In genomic region chr2:69615969-69616368, GRCh38 we compare ENCODE assay signal across 12 cellular contexts. TPM values are rescaled to one million over a fixed set of nuclear protein-coding genes. Genes with fewer than 3 reads are reported as not detected.
DNase-seq lines count a peak whose midpoint lies in the region; ATAC-seq, FAIRE-seq and TF ChIP-seq lines count a peak whose summit lies in the region.
"Had no signal": no experiment of that assay in that cellular context is flagged by ENCODE, and none has a peak within 500 bp of the region (broad histone marks: within the 10 kb centered on the region; RNA-seq: fewer than 3 reads in every experiment).

No MANE protein-coding gene starts in this region.

- no peak for TF ChIP-seq EP300 in HepG2 (IDR thresholded peaks at IDR 0.05; ENCODE audit: low read depth in 2 of 2, low read length in 2 of 2)
- no peak for TF ChIP-seq EP300 in HepG2 (CRISPR knock-in tag; IDR thresholded peaks at IDR 0.05; ENCODE audit: borderline replicate concordance)

- peaks cover 49% of the 10 kb centered on the region for H3K36me3 Mint-ChIP-seq in activated naive CD8-positive, alpha-beta T cell treated with anti-CD3 and anti-CD28 coated beads, Interleukin-2, amount 10 ng/mL, durations not matched to agents 7 days and 5 days

- H3K9me3 Mint-ChIP-seq in activated naive CD8-positive, alpha-beta T cell treated with anti-CD3 and anti-CD28 coated beads, Interleukin-2, amount 10 ng/mL, durations not matched to agents 7 days and 5 days, result peaks cover 9% of the 10 kb centered on the region
- H3K9me3 Mint-ChIP-seq: activated T-helper 17 cell treated with anti-CD3 and anti-CD28 coated beads, Interleukin-2, amount 50 U/mL, for 72 hours; GM23338 had no signal

- no peaks in the 10 kb centered on the region for H4K20me1 ChIP-seq in HepG2 (ENCODE audit: insufficient read depth, low read length)

- no TSS peak for BruUV-seq in HepG2 (replicated peaks; lab: Mats Ljungman, UMichigan)

- H3K27ac Mint-ChIP-seq in activated naive CD8-positive, alpha-beta T cell treated with anti-CD3 and anti-CD28 coated beads, Interleukin-2, amount 10 ng/mL, durations not matched to agents 7 days and 5 days, result peak overlapping the region; percentile 3
- H3K27ac Mint-ChIP-seq: GM23338 had no signal

- POLR2A ChIA-PET in HepG2 (lab: Yijun Ruan, JAX), result no interaction called here
- POLR2A ChIA-PET in activated naive CD8-positive, alpha-beta T cell treated with anti-CD3 and anti-CD28 coated beads, Interleukin-2, amount 10 ng/mL, durations not matched to agents 7 days and 5 days (lab: Charles Lee), result interaction anchor here (1.0 kb wide), 1 partner anchor 29 kb away, joined by 3 read pairs; no protein-coding TSS in a partner anchor

- in situ Hi-C loops in HepG2 (cut with HindIII; ENCODE audit: extremely low pct_ligation_motif_present, low pct_unique_long_range_greater_than_20kb), result no loop called here

- no peak overlapping the region for H2AFZ ChIP-seq in HepG2 (ENCODE audit: low read length)
- H2AFZ ChIP-seq: GM23338 had no signal

- no peak overlapping the region for H3K4me2 ChIP-seq in HepG2 (ENCODE audit: low read depth, low read length)
- H3K4me2 ChIP-seq: GM23338 had no signal

- peaks cover 29% of the 10 kb centered on the region for H3K4me1 Mint-ChIP-seq in activated naive CD8-positive, alpha-beta T cell treated with anti-CD3 and anti-CD28 coated beads, Interleukin-2, amount 10 ng/mL, durations not matched to agents 7 days and 5 days
- H3K4me1 Mint-ChIP-seq: GM23338 had no signal

- TF ChIP-seq CTCF in right lobe of liver (IDR thresholded peaks at IDR 0.05), result no peak
- TF ChIP-seq CTCF in HepG2 (CRISPR knock-in tag; IDR thresholded peaks at IDR 0.05), result no peak
- TF ChIP-seq CTCF in uterus (IDR thresholded peaks at IDR 0.05), result no peak

- ATAC-seq in right lobe of liver (peak; percentile 57 to 76 (median 61)), HepG2 (no peak), HG03280 (IDR thresholded peaks at IDR 0.05; ENCODE audit: unreplicated experiment) (peak; percentile 43), GM18502 (IDR thresholded peaks at IDR 0.05; ENCODE audit: poor library complexity, unreplicated experiment) (no peak)
- ATAC-seq in activated naive CD8-positive, alpha-beta T cell treated with anti-CD3 and anti-CD28 coated beads, Interleukin-2, amount 10 ng/mL, durations not matched to agents 7 days and 5 days (ENCODE audit: low read depth), result no peak
- ATAC-seq: GM23338 had no signal

- no peak overlapping the region for H3K4me3 ChIP-seq in right lobe of liver
- no peak overlapping the region for H3K4me3 ChIP-seq in HepG2 (replicated peaks in 1 of 3; ENCODE audit: insufficient read depth in 1 of 3, low read depth in 2 of 3, low read length in 3 of 3)
- no peak overlapping the region for H3K4me3 ChIP-seq in uterus
- H3K4me3 ChIP-seq: GM23338 had no signal

- peak overlapping the region in 1 of 3 donors; percentile 16 for H3K27ac ChIP-seq in right lobe of liver
- no peak overlapping the region for H3K27ac ChIP-seq in HepG2 (ENCODE audit: extremely low read length, insufficient read depth, low read length)
- H3K27ac ChIP-seq in uterus, result peak overlapping the region; percentile 8 to 56
- H3K27ac ChIP-seq in substantia nigra (ENCODE audit: low read depth, low read length, poor library complexity, severe bottlenecking), result no peak overlapping the region

- H3K9me3 ChIP-seq in right lobe of liver (no peaks in the 10 kb centered on the region), HepG2 (ENCODE audit: low read length) (no peaks in the 10 kb centered on the region), uterus (no peaks in the 10 kb centered on the region)

- no peaks in the 10 kb centered on the region for H3K27me3 Mint-ChIP-seq in activated naive CD8-positive, alpha-beta T cell treated with anti-CD3 and anti-CD28 coated beads, Interleukin-2, amount 10 ng/mL, durations not matched to agents 7 days and 5 days
- H3K27me3 Mint-ChIP-seq: activated T-helper 17 cell treated with anti-CD3 and anti-CD28 coated beads, Interleukin-2, amount 50 U/mL, for 72 hours had no signal

- no peak overlapping the region for H3K4me3 Mint-ChIP-seq in activated naive CD8-positive, alpha-beta T cell treated with anti-CD3 and anti-CD28 coated beads, Interleukin-2, amount 10 ng/mL, durations not matched to agents 7 days and 5 days
- H3K4me3 Mint-ChIP-seq: activated T-helper 17 cell treated with anti-CD3 and anti-CD28 coated beads, Interleukin-2, amount 50 U/mL, for 72 hours; GM23338 had no signal

- H3K4me1 ChIP-seq in right lobe of liver (peaks cover 0 to 10% (median 0%) of the 10 kb centered on the region in 4 donors), HepG2 (ENCODE audit: insufficient read depth, low read length) (peaks cover 13% of the 10 kb centered on the region), uterus (peaks cover 10 to 22% of the 10 kb centered on the region in 2 donors)

- no peak for TF ChIP-seq RAD21 in HepG2 (CRISPR knock-in tag; IDR thresholded peaks at IDR 0.05)

- WGBS in right lobe of liver (ENCODE audit: insufficient coverage, low coverage, low lambda C conversion rate, missing lambda C conversion rate), result 37% methylated on average over 4 of the region's 4 CpGs
- 96% methylated on average over 4 of the region's 4 CpGs for WGBS in HepG2 (ENCODE audit: low lambda C conversion rate)

- TF ChIP-seq POLR2A in right lobe of liver (IDR thresholded peaks at IDR 0.05), result no peak
- TF ChIP-seq POLR2A in HepG2 (IDR thresholded peaks at IDR 0.05; ENCODE audit: insufficient read depth in 1 of 2, low read depth in 2 of 2, low read length in 2 of 2), result no peak
- no peak for TF ChIP-seq POLR2A in uterus (IDR thresholded peaks at IDR 0.05)

- intact Hi-C loops in right lobe of liver (cut with DNase I), result no loop called here
- intact Hi-C loops in HepG2 (cut with micrococcal nuclease; ENCODE audit: unreplicated experiment), result no loop called here
- intact Hi-C loops in uterus (cut with DNase I; ENCODE audit: low total_unique reads), result no loop called here

- H3K9ac ChIP-seq in HepG2 (ENCODE audit: insufficient read depth, low read depth, low read length), result no peak overlapping the region

- FAIRE-seq in HepG2 (lab: Jason Lieb, UNC), result no peak

- peaks cover 12% of the 10 kb centered on the region for H3K79me2 ChIP-seq in HepG2 (ENCODE audit: insufficient read depth, low read length)

- H3K27me3 ChIP-seq in right lobe of liver (no peaks in the 10 kb centered on the region), HepG2 (ENCODE audit: control insufficient read depth in 1 of 2, insufficient read depth in 2 of 2, low read length in 2 of 2) (no peaks in the 10 kb centered on the region), uterus (no peaks in the 10 kb centered on the region)

- DNase-seq in right lobe of liver, result no peak
- DNase-seq in HepG2 (ENCODE audit: low spot score), result no peak
- no peak for DNase-seq in activated naive CD8-positive, alpha-beta T cell treated with anti-CD3 and anti-CD28 coated beads, Interleukin-2, amount 10 ng/mL, durations not matched to agents 7 days and 5 days
- no peak for DNase-seq in uterus
- DNase-seq in substantia nigra (lab: John Stamatoyannopoulos, UW), result no peak
- no peak for DNase-seq in HT-29 (ENCODE audit: low spot score)
- DNase-seq: foreskin fibroblast, NCI-H1105 treated with DMSO at 0.1 percent for 48 hours had no signal

- H3K36me3 ChIP-seq in right lobe of liver, result no peaks in the 10 kb centered on the region
- H3K36me3 ChIP-seq in HepG2 (replicated peaks in 1 of 2; ENCODE audit: control insufficient read depth in 1 of 2, insufficient read depth in 2 of 2, low read length in 2 of 2), result 0 out of 5 replicates have a peak, but pooled peaks cover 0 to under 1% of the 10 kb centered on the region in 2 experiments
- H3K36me3 ChIP-seq in uterus, result no peaks in the 10 kb centered on the region

- CTCF ChIA-PET in HepG2 (lab: Yijun Ruan, JAX; ENCODE audit: low intra/inter-chr PET ratio, low total read pairs), result no interaction called here

TF ChIP-seq in HepG2, 621 proteins besides CTCF, POLR2A, EP300 and RAD21 (continues in another document):
- TF ChIP-seq ZFP37 (CRISPR knock-in tag; IDR thresholded peaks at IDR 0.05; ENCODE audit: borderline replicate concordance), result no peak
- TF ChIP-seq ZNF839 (CRISPR knock-in tag; IDR thresholded peaks at IDR 0.05; ENCODE audit: borderline replicate concordance), result no peak
- no peak for TF ChIP-seq ZNF17 (CRISPR knock-in tag; IDR thresholded peaks at IDR 0.05)

RNA-seq across cellular contexts. Expression of gene AAK1, which starts 27.6 kb away (rescaled TPM):
- total RNA-seq in right lobe of liver, result 10 to 100 TPM; 12.7 to 30.5 (median 20.5) TPM
- total RNA-seq in HepG2 (2016; rRNA removed; fragmentation: Illumina TruSeq; extraction: Trizol), result 10.3 and 15.2 TPM in 2 replicates
- total RNA-seq in HepG2 (2016; cell fraction: cytosol; rRNA removed; fragmentation: Illumina TruSeq; extraction: Trizol; ENCODE audit: low read depth), result 2.4 and 3.1 TPM in 2 replicates
- 9.4 and 12.9 TPM in 2 replicates for total RNA-seq in HepG2 (2016; cell fraction: insoluble cytoplasmic fraction; rRNA removed; fragmentation: Illumina TruSeq; extraction: Trizol)
- total RNA-seq in HepG2 (2016; cell fraction: membrane; rRNA removed; fragmentation: Illumina TruSeq; extraction: Trizol), result 7.2 and 7.6 TPM in 2 replicates
- 20.2 and 27.8 TPM in 2 replicates for total RNA-seq in HepG2 (2016; cell fraction: nucleus; rRNA removed; fragmentation: Illumina TruSeq; extraction: Trizol)
- 9.4 and 9.8 TPM in 2 replicates for polyA plus RNA-seq in HepG2 (2011; rRNA removed)
- 4.3 and 6.0 TPM in 2 replicates for polyA plus RNA-seq in HepG2 (2011; cell fraction: cytosol; rRNA removed)
- polyA plus RNA-seq in HepG2 (2011; cell fraction: nucleus; rRNA removed), result 13.6 and 15.8 TPM in 2 replicates
- polyA plus RNA-seq in HepG2 (2012), result 7.2 and 9.5 TPM in 2 replicates
- 0.59 and 1.3 TPM in 2 replicates for polyA plus RNA-seq in HepG2 (2016; cell fraction: cytosol; fragmentation: Illumina TruSeq; extraction: Trizol; ENCODE audit: low read depth)
- polyA plus RNA-seq in HepG2 (2016; cell fraction: insoluble cytoplasmic fraction; fragmentation: Illumina TruSeq; extraction: Trizol; ENCODE audit: low read depth), result 7.3 and 8.6 TPM in 2 replicates
- 1.5 and 1.9 TPM in 2 replicates for polyA plus RNA-seq in HepG2 (2016; cell fraction: membrane; fragmentation: Illumina TruSeq; extraction: Trizol; ENCODE audit: low read depth)
- polyA plus RNA-seq in HepG2 (2016; cell fraction: nucleus; fragmentation: Illumina TruSeq; extraction: Trizol; ENCODE audit: insufficient read depth, low read depth), result 14.2 and 15.4 TPM in 2 replicates
- 8.6 and 11.3 TPM in 2 replicates for polyA minus RNA-seq in HepG2 (2011; rRNA and poly(A)+ RNA removed; ENCODE audit: low replicate concordance)
- 17.2 and 18.3 TPM in 2 replicates for polyA minus RNA-seq in HepG2 (2011; cell fraction: cytosol; rRNA and poly(A)+ RNA removed)
- polyA minus RNA-seq in HepG2 (2011; cell fraction: nucleus; rRNA and poly(A)+ RNA removed), result 41.1 and 50.6 TPM in 2 replicates
- 100 to 1,000 TPM; 143 to 144 TPM for total RNA-seq in activated naive CD8-positive, alpha-beta T cell treated with anti-CD3 and anti-CD28 coated beads, Interleukin-2, amount 10 ng/mL, durations not matched to agents 7 days and 5 days
- total RNA-seq in uterus, result 10 to 100 TPM; 13.1 to 66.3 (median 32.5) TPM
- 14.7 and 16.2 TPM in 2 replicates for total RNA-seq in HT-29 (2014; rRNA removed; shearing (Covaris generic))

Comparison
In these comparisons a context has a peak if more than half of its experiments do, and no peak if none do; other contexts are left out.
1. ATAC-seq: peak in right lobe of liver (4 of 4) and HG03280 (single experiment); none in HepG2 (single experiment), activated naive CD8-positive, alpha-beta T cell treated with anti-CD3 and anti-CD28 coated beads, Interleukin-2, amount 10 ng/mL, durations not matched to agents 7 days and 5 days (single experiment) and GM18502 (single experiment).
2. H3K27ac ChIP-seq: peak in uterus (2 of 2); none in HepG2 (single experiment) and substantia nigra (single experiment).